ENCODE assay signal across 13 cellular contexts in genomic region chr7:108012499-108013430, GRCh38. TPM values are rescaled to one million over a fixed set of nuclear protein-coding genes. Genes with fewer than 3 reads are reported as not detected.
A peak's percentile ranks its signal among the peaks of the same experiment; 100 is the strongest.
DNase-seq lines count a peak whose midpoint lies in the region; ATAC-seq, FAIRE-seq and TF ChIP-seq lines count a peak whose summit lies in the region.
"Had no signal": no experiment of that assay in that cellular context is flagged by ENCODE, and none has a peak within 500 bp of the region (broad histone marks: within the 10 kb centered on the region; RNA-seq: fewer than 3 reads in every experiment).

No MANE protein-coding gene starts in this region.

- no peak overlapping the region for H2BK15ac ChIP-seq in H1 (ENCODE audit: low read length)

- no peak overlapping the region for H2BK12ac ChIP-seq in H1 (ENCODE audit: low read depth, low read length)

- H2AFZ ChIP-seq in GM23248 (no peak overlapping the region), PC-3 (ENCODE audit: low read length) (no peak overlapping the region), H1 (ENCODE audit: low read length) (no peak overlapping the region)

- POLR2A ChIA-PET in PC-3 (lab: Charles Lee; ENCODE audit: unreplicated experiment): no interaction called here
- POLR2A ChIA-PET in H1 (lab: Charles Lee; ENCODE audit: partially characterized antibody): no interaction called here

- TF ChIP-seq POLR2A in H1 (IDR thresholded peaks at IDR 0.05; ENCODE audit: control extremely low read depth in 1 of 2, low read depth in 2 of 2, low read length in 2 of 2) (no peak), adrenal gland (IDR thresholded peaks at IDR 0.05) (no peak)

- no peaks in the 10 kb centered on the region for H3K23me2 ChIP-seq in H1 (ENCODE audit: low read depth, low read length)

- TF ChIP-seq CTCF in PC-3 (conservative IDR thresholded peaks at IDR 0.05; ENCODE audit: low read depth, low read length) (no peak), H1 (IDR thresholded peaks at IDR 0.05; ENCODE audit: control extremely low read depth in 1 of 3, insufficient read depth in 1 of 3, low read depth in 1 of 3, low read length in 3 of 3) (no peak), mucosa of descending colon (IDR thresholded peaks at IDR 0.05) (no peak), adrenal gland (IDR thresholded peaks at IDR 0.05) (no peak)

- ATAC-seq in PC-3: peak; percentile 28
- ATAC-seq in mucosa of descending colon: peak; percentile 86
- ATAC-seq in GM19395 (IDR thresholded peaks at IDR 0.05; ENCODE audit: unreplicated experiment): no peak
- ATAC-seq in GM19455 (IDR thresholded peaks at IDR 0.05; ENCODE audit: unreplicated experiment): no peak

- H3K14ac ChIP-seq in H1 (ENCODE audit: insufficient read length): no peak overlapping the region

- H3K9ac ChIP-seq in GM23248 (no peak overlapping the region), PC-3 (ENCODE audit: low read length) (peak overlapping the region; percentile 36; the same call in 1 of the 2 replicates), H1 (replicated peaks in 1 of 4; ENCODE audit: extremely low read depth in 1 of 4, low read depth in 3 of 4, low read length in 3 of 4) (no peak overlapping the region)

- peaks cover 20% of the 10 kb centered on the region for H3F3A ChIP-seq in GM23248 (ENCODE audit: insufficient read depth)
- H3F3A ChIP-seq in PC-3 (ENCODE audit: low read length, unreplicated experiment): peaks cover 12% of the 10 kb centered on the region

- H3K36me3 ChIP-seq in GM23248 (ENCODE audit: low read depth) (no peaks in the 10 kb centered on the region), PC-3 (ENCODE audit: low read depth, low read length) (no peaks in the 10 kb centered on the region), H1 (ENCODE audit: control insufficient read depth in 2 of 4, insufficient read depth in 4 of 4, low read length in 3 of 4) (no peaks in the 10 kb centered on the region), mucosa of descending colon (ENCODE audit: low read depth) (no peaks in the 10 kb centered on the region), adrenal gland (replicated peaks in 1 of 2) (no peaks in the 10 kb centered on the region)
- H3K36me3 ChIP-seq: ovary had no signal

- TF ChIP-seq EP300 in H1 (IDR thresholded peaks at IDR 0.05; ENCODE audit: borderline replicate concordance in 1 of 2, low read depth in 2 of 2, low read length in 2 of 2): no peak

- H3K79me1 ChIP-seq in H1 (ENCODE audit: low read depth, low read length): no peaks in the 10 kb centered on the region

- no peak for TF ChIP-seq RAD21 in H1 (IDR thresholded peaks at IDR 0.05 in 1 of 2, conservative IDR thresholded peaks at IDR 0.05 in 1 of 2; ENCODE audit: low read depth in 2 of 2, low read length in 2 of 2)

- no peak overlapping the region for H3K4ac ChIP-seq in H1 (replicated peaks; ENCODE audit: insufficient read length, low read depth, low read length)

- H3K4me2 ChIP-seq in GM23248 (ENCODE audit: unreplicated experiment) (no peak overlapping the region), PC-3 (ENCODE audit: low read length) (peak overlapping the region; percentile 70), H1 (ENCODE audit: insufficient read depth in 1 of 2, low read depth in 2 of 2, low read length in 2 of 2) (no peak overlapping the region)

- no peak for FAIRE-seq in H1 (lab: Jason Lieb, UNC)

- no peak overlapping the region for H4K8ac ChIP-seq in H1 (ENCODE audit: extremely low read depth, insufficient read depth, low read length)

- H4K20me1 ChIP-seq in GM23248 (ENCODE audit: insufficient read depth) (no peaks in the 10 kb centered on the region), PC-3 (ENCODE audit: low read length) (no peaks in the 10 kb centered on the region), H1 (replicated peaks in 1 of 2; ENCODE audit: control insufficient read depth in 1 of 2, insufficient read depth in 2 of 2, low read length in 2 of 2) (no peaks in the 10 kb centered on the region)

- no peak overlapping the region for H2BK20ac ChIP-seq in H1 (ENCODE audit: low read length)

- H3K79me2 ChIP-seq in GM23248 (ENCODE audit: insufficient read depth) (no peaks in the 10 kb centered on the region), PC-3 (ENCODE audit: low read length) (no peaks in the 10 kb centered on the region), H1 (ENCODE audit: control insufficient read depth in 1 of 2, insufficient read depth in 2 of 2, low read length in 2 of 2) (no peaks in the 10 kb centered on the region)

- CTCF ChIA-PET in PC-3 (lab: Charles Lee): no interaction called here
- CTCF ChIA-PET in H1 (lab: Charles Lee; ENCODE audit: partially characterized antibody): interaction anchor here (0.6 to 8.0 kb wide), 3 partner anchors 23 to 124 kb away, joined by 3 to 86 read pairs (median 3); no protein-coding TSS in a partner anchor

- 92 to 93% methylated on average over 8 of the region's 8 CpGs for WGBS in GM23248 (ENCODE audit: low coverage in 1 of 2, low lambda C conversion rate in 2 of 2, missing lambda C conversion rate in 2 of 2), 2 experiments
- WGBS in H1 (ENCODE audit: extremely low coverage in 1 of 2, insufficient coverage in 1 of 2, insufficient read length in 1 of 2, insufficient replicate concordance in 2 of 2, low coverage in 1 of 2, low lambda C conversion rate in 2 of 2, missing lambda C conversion rate in 1 of 2), 2 experiments: 87% methylated on average over 8 of the region's 8 CpGs; no CpG with 5 or more reads in 1 of the 2 experiments
- WGBS in adrenal gland, 4 donors: 78 to 89% (median 85%) methylated on average over 8 of the region's 8 CpGs

- intact Hi-C loops in PC-3 (cut with micrococcal nuclease): loop anchor here (10.0 kb wide), 1 partner anchor 848 kb away; the partner anchor contains the start of gene HBP1
- intact Hi-C loops in mucosa of descending colon (cut with DNase I, micrococcal nuclease): no loop called here
- intact Hi-C loops in adrenal gland (cut with DNase I): no loop called here

- H3K27ac ChIP-seq in GM23248: no peak overlapping the region
- H3K27ac ChIP-seq in PC-3 (ENCODE audit: low read length): peak overlapping the region; percentile 85
- H3K27ac ChIP-seq in H1 (ENCODE audit: low read depth, low read length): no peak overlapping the region
- no peak overlapping the region for H3K27ac ChIP-seq in adrenal gland
- H3K27ac ChIP-seq: ovary had no signal

- no TSS peak for BruUV-seq in PC-3 (replicated peaks; lab: Mats Ljungman, UMichigan)

- no peak overlapping the region for H2BK120ac ChIP-seq in H1 (replicated peaks; ENCODE audit: low read depth, low read length)

- H3K9me2 ChIP-seq in GM23248 (ENCODE audit: insufficient read depth): no peaks in the 10 kb centered on the region
- H3K9me2 ChIP-seq in PC-3 (replicated peaks; ENCODE audit: low read length): no peaks in the 10 kb centered on the region

- H3K9me3 ChIP-seq in GM23248 (ENCODE audit: low read depth) (no peaks in the 10 kb centered on the region), PC-3 (ENCODE audit: low read length) (no peaks in the 10 kb centered on the region), H1 (ENCODE audit: insufficient read depth in 2 of 2, low read depth in 1 of 2, low read length in 1 of 2) (no peaks in the 10 kb centered on the region), mucosa of descending colon (no peaks in the 10 kb centered on the region), adrenal gland (replicated peaks in 1 of 3) (no peaks in the 10 kb centered on the region)
- H3K9me3 ChIP-seq: ovary had no signal

- H3K4me3 ChIP-seq in GM23248: no peak overlapping the region
- no peak overlapping the region; the same call in 1 of the 2 replicates for H3K4me3 ChIP-seq in PC-3 (ENCODE audit: low read length)
- no peak overlapping the region for H3K4me3 ChIP-seq in H1 (ENCODE audit: extremely low read depth in 1 of 4, insufficient read depth in 2 of 4, low read depth in 3 of 4, low read length in 4 of 4)
- no peak overlapping the region for H3K4me3 ChIP-seq in mucosa of descending colon
- no peak overlapping the region for H3K4me3 ChIP-seq in adrenal gland
- H3K4me3 ChIP-seq: ovary had no signal

- peaks cover 24% of the 10 kb centered on the region for H3K4me1 ChIP-seq in GM23248 (ENCODE audit: insufficient read depth)
- peaks cover 73% of the 10 kb centered on the region for H3K4me1 ChIP-seq in PC-3 (ENCODE audit: insufficient read depth, low read length)
- H3K4me1 ChIP-seq in H1 (replicated peaks in 1 of 4; ENCODE audit: control insufficient read depth in 3 of 4, insufficient read depth in 4 of 4, low read length in 3 of 4): no peaks in the 10 kb centered on the region
- H3K4me1 ChIP-seq in mucosa of descending colon (ENCODE audit: low read depth): peaks cover 25% of the 10 kb centered on the region
- H3K4me1 ChIP-seq in adrenal gland (replicated peaks in 1 of 2): no peaks in the 10 kb centered on the region

- no peak overlapping the region for H3K23ac ChIP-seq in H1 (ENCODE audit: insufficient read length)

- H4K91ac ChIP-seq in H1 (replicated peaks; ENCODE audit: insufficient read length, low read length): no peak overlapping the region

- H2BK5ac ChIP-seq in H1 (ENCODE audit: low read depth, low read length): no peak overlapping the region

- no peak overlapping the region for H3K56ac ChIP-seq in H1 (replicated peaks; ENCODE audit: insufficient read length, low read depth, low read length)

- DNase-seq in GM23248: peak; percentile 50
- peak; percentile 77 for DNase-seq in PC-3
- DNase-seq in H1 (ENCODE audit: low read depth in 1 of 2, low spot score in 2 of 2): no peak
- DNase-seq in mucosa of descending colon: peak in 1 of 3 donors; percentile 56
- no peak for DNase-seq in adrenal gland
- DNase-seq: activated CD4-positive, alpha-beta T cell treated with anti-CD3 and anti-CD28 coated beads for 48 hours; activated effector memory CD4-positive, alpha-beta T cell treated with Interleukin-2 at 50 U/mL for 16 hours; COR-L47; NCI-H510A; ovary; stimulated activated CD4-positive, alpha-beta T cell treated with anti-CD3 and anti-CD28 coated beads, Interleukin-2, amount 100 ng/mL, for 48 hours had no signal

- H3K27me3 ChIP-seq in GM23248 (replicated peaks; ENCODE audit: insufficient read depth): no peaks in the 10 kb centered on the region
- no peaks in the 10 kb centered on the region for H3K27me3 ChIP-seq in PC-3 (ENCODE audit: low read length)
- H3K27me3 ChIP-seq in H1 (replicated peaks in 1 of 4; ENCODE audit: control insufficient read depth in 3 of 4, extremely low read depth in 1 of 4, insufficient read depth in 3 of 4, low read length in 3 of 4): peaks cover 0 to under 1% (median under 1%) of the 10 kb centered on the region in 4 experiments; a peak in 2 of 7 replicates
- H3K27me3 ChIP-seq in adrenal gland: no peaks in the 10 kb centered on the region
- H3K27me3 ChIP-seq: ovary had no signal

- no peak overlapping the region for H2AK5ac ChIP-seq in H1 (ENCODE audit: low read depth, low read length)

- H4K5ac ChIP-seq in H1 (ENCODE audit: insufficient read length, low read depth, low read length): no peak overlapping the region

- H3K18ac ChIP-seq in H1 (ENCODE audit: extremely low read depth, low read length): no peak overlapping the region

- in situ Hi-C loops in GM23248 (cut with MboI): no loop called here

RNA-seq across cellular contexts. Expression of gene LAMB1, which starts 9.8 kb away (rescaled TPM):
- total RNA-seq in GM23248 (2014; rRNA removed; shearing (Covaris generic)): 135 and 166 TPM in 2 replicates
- polyA plus RNA-seq in GM23248 (2016; fragmentation: Nextera tagmentation; extraction: Ambion mirVana) (107 and 108 TPM in 2 replicates), H1 (2011; rRNA removed) (31.9 and 61.6 TPM in 2 replicates), adrenal gland (100 to 1,000 TPM in 2 of 3 donors, 10 to 100 TPM in 1; 73.6 to 164 (median 144) TPM)
- total RNA-seq in PC-3 (2014; rRNA removed) (74.3 and 101 TPM in 2 replicates), mucosa of descending colon (100 to 1,000 TPM in 2 of 3 donors, 10 to 100 TPM in 1; 82.0 to 165 (median 148) TPM), adrenal gland (100 to 1,000 TPM in 1 of 8 donors, 10 to 100 TPM in 7; 48.6 to 114 (median 85.6) TPM)
- total RNA-seq in H1 (2021; fragmentation: NEBNext Ultra II Directional; extraction: Animal tissue kit (Norgen Biotek cat#: 25700)): 37.2 and 38.5 TPM in 2 replicates
- polyA plus RNA-seq in H1 (2011; cell fraction: cytosol; rRNA removed): 42.0 TPM
- polyA plus RNA-seq in H1 (2011; cell fraction: nucleus; rRNA removed): 128 TPM
- 33.3 to 48.6 TPM (median 43.2 TPM) in 4 replicates for polyA plus RNA-seq in H1 (2012, experiment 1 of 2)
- polyA plus RNA-seq in H1 (2012, experiment 2 of 2): 2.2 TPM
- polyA plus RNA-seq in H1 (2013, experiment 1 of 2): 53.3 TPM
- polyA plus RNA-seq in H1 (2013, experiment 2 of 2): 41.9 TPM
- 79.9 and 90.4 TPM in 2 replicates for polyA minus RNA-seq in H1 (2011; rRNA and poly(A)+ RNA removed)
- polyA minus RNA-seq in H1 (2011; cell fraction: cytosol; rRNA and poly(A)+ RNA removed): 35.5 TPM
- 58.9 TPM for polyA minus RNA-seq in H1 (2011; cell fraction: nucleus; rRNA and poly(A)+ RNA removed)

Comparison
In these comparisons a context has a peak if more than half of its experiments do, and no peak if none do; other contexts are left out.
1. DNase-seq: peak in GM23248 (single experiment) and PC-3 (single experiment); none in H1 (0 of 2) and adrenal gland (0 of 7).
2. ATAC-seq: peak in PC-3 (single experiment) and mucosa of descending colon (single experiment); none in GM19395 (single experiment) and GM19455 (single experiment).